8 cellular contexts compared by ENCODE assay signal in the genomic region with DNA sequence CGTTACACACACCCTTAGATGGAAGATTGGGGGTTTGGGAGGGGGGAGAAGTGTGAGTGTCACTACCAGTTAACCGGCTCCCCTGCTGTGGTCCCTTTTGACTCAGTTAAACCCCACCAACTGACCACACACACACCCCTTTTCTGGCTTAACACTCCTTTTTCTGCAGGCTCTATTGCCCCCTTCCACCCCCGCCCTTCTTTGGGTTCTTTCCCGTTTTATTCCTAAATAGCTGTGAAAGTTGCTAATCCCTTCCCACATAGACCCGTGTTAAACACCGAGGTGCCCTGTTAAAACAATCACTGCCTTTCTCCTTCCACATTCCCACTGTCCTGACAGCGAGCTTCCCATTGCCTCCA. TPM values are rescaled to one million over a fixed set of nuclear protein-coding genes. Genes with fewer than 3 reads are reported as not detected.
DNase-seq lines count a peak whose midpoint lies in the region; ATAC-seq, FAIRE-seq and TF ChIP-seq lines count a peak whose summit lies in the region.

No MANE protein-coding gene starts in this region.

- H3K27me3 Mint-ChIP-seq in effector memory CD8-positive, alpha-beta T cell: peaks cover 0 to 6% of the 10 kb centered on the region in 2 donors
- H3K27me3 Mint-ChIP-seq in neural progenitor cell (ENCODE audit: insufficient read depth, low read depth): peaks cover 38% of the 10 kb centered on the region

- no peaks in the 10 kb centered on the region for H3K79me2 ChIP-seq in neural progenitor cell (ENCODE audit: low read depth)

- peak overlapping the region; percentile 90 to 91 for H3K4me3 Mint-ChIP-seq in effector memory CD8-positive, alpha-beta T cell
- peak overlapping the region; percentile 84 for H3K4me3 Mint-ChIP-seq in neural progenitor cell

- peaks cover 18 to 21% of the 10 kb centered on the region in 2 donors for H3K4me1 Mint-ChIP-seq in effector memory CD8-positive, alpha-beta T cell (ENCODE audit: low read depth in 2 of 2)
- H3K4me1 Mint-ChIP-seq in neural progenitor cell: peaks cover 4% of the 10 kb centered on the region

- no peak for FAIRE-seq in frontal cortex (lab: Jason Lieb, UNC)

- no peaks in the 10 kb centered on the region for H3K9me3 ChIP-seq in BLaER1 treated with 17β-estradiol and CSF1 and Interleukin-3, amounts not matched to agents 10 nM and 100 nM (replicated peaks in 1 of 11)
- H3K9me3 ChIP-seq in NT2/D1 (ENCODE audit: insufficient read depth, low read length): no peaks in the 10 kb centered on the region
- no peaks in the 10 kb centered on the region for H3K9me3 ChIP-seq in neural progenitor cell (ENCODE audit: low read depth)

- H3K27me3 ChIP-seq in BLaER1 treated with 17β-estradiol and CSF1 and Interleukin-3, amounts not matched to agents 10 nM and 100 nM: peaks cover 58 to 77% (median 69%) of the 10 kb centered on the region in 11 experiments
- peaks cover 54% of the 10 kb centered on the region for H3K27me3 ChIP-seq in NT2/D1 (ENCODE audit: insufficient read depth, insufficient read length)
- H3K27me3 ChIP-seq in neural progenitor cell: peaks cover 75% of the 10 kb centered on the region

- H3K36me3 Mint-ChIP-seq in effector memory CD8-positive, alpha-beta T cell (ENCODE audit: insufficient read depth): peaks cover 38% of the 10 kb centered on the region
- H3K36me3 Mint-ChIP-seq in neural progenitor cell: no peaks in the 10 kb centered on the region

- ATAC-seq in effector memory CD8-positive, alpha-beta T cell (replicated peaks): no peak
- no peak for ATAC-seq in HG03039 (IDR thresholded peaks at IDR 0.05; ENCODE audit: unreplicated experiment)

- no peak overlapping the region for H2AFZ ChIP-seq in neural progenitor cell (replicated peaks)

- peak overlapping the region in 8 of 11 experiments; percentile 51 to 79 (median 66); a peak in 12 of 22 replicates for H3K9ac ChIP-seq in BLaER1 treated with 17β-estradiol and CSF1 and Interleukin-3, amounts not matched to agents 10 nM and 100 nM
- peak overlapping the region; percentile 42 for H3K9ac ChIP-seq in NT2/D1 (ENCODE audit: insufficient read length, low read depth)
- no peak overlapping the region for H3K9ac ChIP-seq in neural progenitor cell

- peak overlapping the region; percentile 96 to 100 (median 99) for H3K4me2 ChIP-seq in BLaER1 treated with 17β-estradiol and CSF1 and Interleukin-3, amounts not matched to agents 10 nM and 100 nM
- H3K4me2 ChIP-seq in neural progenitor cell: peak overlapping the region; percentile 99

- H3K27ac ChIP-seq in BLaER1 treated with 17β-estradiol and CSF1 and Interleukin-3, amounts not matched to agents 10 nM and 100 nM: no peak overlapping the region
- H3K27ac ChIP-seq in neural progenitor cell: no peak overlapping the region

- no peak for DNase-seq in NT2/D1 (ENCODE audit: low read depth, low spot score)
- no peak for DNase-seq in effector memory CD8-positive, alpha-beta T cell
- DNase-seq in neural progenitor cell (ENCODE audit: low spot score): peak; percentile 64
- DNase-seq in OCI-M2 (lab: John Stamatoyannopoulos, UW; ENCODE audit: unreplicated experiment): no peak
- no peak for DNase-seq in frontal cortex (ENCODE audit: low spot score in 2 of 2)
- DNase-seq in NCI-H1092 treated with DMSO at 0.1 percent for 48 hours (lab: John Stamatoyannopoulos, UW): no peak

- H3F3A ChIP-seq in neural progenitor cell (ENCODE audit: low read depth): peaks cover 15% of the 10 kb centered on the region

- H3K4me1 ChIP-seq in BLaER1 treated with 17β-estradiol and CSF1 and Interleukin-3, amounts not matched to agents 10 nM and 100 nM: peaks cover 9 to 29% (median 20%) of the 10 kb centered on the region in 10 experiments; a peak in 17 of 20 replicates
- H3K4me1 ChIP-seq in NT2/D1 (ENCODE audit: insufficient read depth, insufficient read length) (no peaks in the 10 kb centered on the region), neural progenitor cell (peaks cover 18% of the 10 kb centered on the region)

- H3K9me3 Mint-ChIP-seq in effector memory CD8-positive, alpha-beta T cell: no peaks in the 10 kb centered on the region
- H3K9me3 Mint-ChIP-seq in neural progenitor cell: no peaks in the 10 kb centered on the region

- TF ChIP-seq CTCF in neural progenitor cell (IDR thresholded peaks at IDR 0.05): no peak

- peaks cover 0 to 27% (median 4%) of the 10 kb centered on the region in 11 experiments; a peak in 11 of 22 replicates for H4K20me1 ChIP-seq in BLaER1 treated with 17β-estradiol and CSF1 and Interleukin-3, amounts not matched to agents 10 nM and 100 nM
- H4K20me1 ChIP-seq in neural progenitor cell (ENCODE audit: low read depth): peaks cover 9% of the 10 kb centered on the region

- no peaks in the 10 kb centered on the region for H3K36me3 ChIP-seq in BLaER1 treated with 17β-estradiol and CSF1 and Interleukin-3, amounts not matched to agents 10 nM and 100 nM
- no peaks in the 10 kb centered on the region for H3K36me3 ChIP-seq in NT2/D1 (ENCODE audit: insufficient read depth, insufficient read length, low read length)
- no peaks in the 10 kb centered on the region for H3K36me3 ChIP-seq in neural progenitor cell

- H3K27ac Mint-ChIP-seq in effector memory CD8-positive, alpha-beta T cell: peak overlapping the region; percentile 92
- no peak overlapping the region for H3K27ac Mint-ChIP-seq in neural progenitor cell

- H3K4me3 ChIP-seq in BLaER1 treated with 17β-estradiol and CSF1 and Interleukin-3, amounts not matched to agents 10 nM and 100 nM: peak overlapping the region; percentile 71 to 96 (median 78)
- peak overlapping the region; percentile 53 for H3K4me3 ChIP-seq in NT2/D1 (ENCODE audit: insufficient read length, low read depth)
- peak overlapping the region; percentile 77 for H3K4me3 ChIP-seq in neural progenitor cell

RNA-seq across cellular contexts. Expression of a gene that starts 3.7 kb away (rescaled TPM):
- total RNA-seq in neural progenitor cell (ENCODE audit: low replicate concordance) (0.73 and 0.84 TPM in 2 replicates), frontal cortex (5.7 TPM)
